1 cellular context compared by ENCODE assay signal in genomic region chr9:30411571-30411970, GRCh38.
TF ChIP-seq lines count a peak whose summit lies in the region.

No MANE protein-coding gene starts in this region.

TF ChIP-seq in GM12878, 131 proteins besides CTCF, POLR2A, EP300 and RAD21 (continued from another document):
- TF ChIP-seq SKIL (IDR thresholded peaks at IDR 0.05; ENCODE audit: low read depth, poor library complexity, severe bottlenecking) (no peak), RELA (IDR thresholded peaks at IDR 0.05; ENCODE audit: borderline replicate concordance, partially characterized antibody) (no peak), NBN (IDR thresholded peaks at IDR 0.05) (no peak), DPF2 (IDR thresholded peaks at IDR 0.05) (no peak), NFYA (IDR thresholded peaks at IDR 0.05; ENCODE audit: borderline replicate concordance, low read depth, low read length) (no peak), LARP7 (IDR thresholded peaks at IDR 0.05) (no peak), IRF4 (IDR thresholded peaks at IDR 0.05; ENCODE audit: low read depth, low read length) (no peak), KDM1A (IDR thresholded peaks at IDR 0.05; ENCODE audit: borderline replicate concordance) (no peak), PKNOX1 (IDR thresholded peaks at IDR 0.05) (no peak)
